22 cellular contexts compared by ENCODE assay signal in genomic region chr6:12546659-12546987, GRCh38.
"Had no signal": no experiment of that assay in that cellular context is flagged by ENCODE, and none has a peak within 500 bp of the region (broad histone marks: within the 10 kb centered on the region; RNA-seq: fewer than 3 reads in every experiment).

No MANE protein-coding gene starts in this region.

- H3K4me3 Mint-ChIP-seq: activated T-cell treated with anti-CD3 and anti-CD28 coated beads, Interleukin-2, amount 50 U/mL, for 72 hours; nephron progenitor cell; stimulated activated naive CD8-positive, alpha-beta T cell treated with anti-CD3 and anti-CD28 coated beads, Interleukin-15, Interleukin-2, amounts not matched to agents 100 ng/mL and 50 ng/mL, for 24 hours had no signal

- DNase-seq: activated CD4-positive, alpha-beta T cell treated with anti-CD3 and anti-CD28 coated beads for 1 hour; activated CD8-positive, alpha-beta memory T cell treated with anti-CD3 and anti-CD28 coated beads for 24 hours; activated CD8-positive, alpha-beta memory T cell treated with anti-CD3 and anti-CD28 coated beads, Interleukin-2, amount 50 U/mL, for 48 hours; activated effector memory CD4-positive, alpha-beta T cell treated with anti-CD3 and anti-CD28 coated beads, Interleukin-2, amount 50 U/mL, for 16 hours; activated naive CD4-positive, alpha-beta T cell treated with anti-CD3 and anti-CD28 coated beads, Interleukin-2, amount 50 U/mL, for 16 hours; activated T-cell treated with anti-CD3 and anti-CD28 coated beads, Interleukin-2, amount 50 U/mL, for 72 hours; body of pancreas; caudate nucleus; left colon; midbrain; nephron progenitor cell; occipital lobe; stimulated activated CD4-positive, alpha-beta T cell treated with anti-CD3 and anti-CD28 coated beads, Interleukin-15, amount 100 ng/mL, for 24 hours; stimulated activated CD4-positive, alpha-beta T cell treated with anti-CD3 and anti-CD28 coated beads, Interleukin-2, amount 100 ng/mL, for 48 hours; T-helper 2 cell; upper lobe of left lung; WERI-Rb-1 had no signal

- H3K27me3 ChIP-seq: body of pancreas, suprapubic skin, upper lobe of left lung had no signal

- ATAC-seq: activated T-cell treated with anti-CD3 and anti-CD28 coated beads, Interleukin-2, amount 50 U/mL, for 72 hours; body of pancreas had no signal

- H3K9me3 ChIP-seq: body of pancreas, suprapubic skin, upper lobe of left lung had no signal

- H3K27ac ChIP-seq: skin epidermis, suprapubic skin, upper lobe of left lung, WERI-Rb-1 had no signal

- H3K4me1 Mint-ChIP-seq: nephron progenitor cell had no signal

- H3K27ac Mint-ChIP-seq: activated T-cell treated with anti-CD3 and anti-CD28 coated beads, Interleukin-2, amount 50 U/mL, for 72 hours; nephron progenitor cell; stimulated activated naive CD8-positive, alpha-beta T cell treated with anti-CD3 and anti-CD28 coated beads, Interleukin-15, Interleukin-2, amounts not matched to agents 100 ng/mL and 50 ng/mL, for 24 hours had no signal

- H3K4me1 ChIP-seq: upper lobe of left lung had no signal

- H3K36me3 ChIP-seq: suprapubic skin, upper lobe of left lung, WERI-Rb-1 had no signal

- H3K4me3 ChIP-seq: body of pancreas, coronary artery, lung, skin epidermis, suprapubic skin, upper lobe of left lung had no signal
